Comparison of ENCODE assay signal across 18 cellular contexts in the genomic region with DNA sequence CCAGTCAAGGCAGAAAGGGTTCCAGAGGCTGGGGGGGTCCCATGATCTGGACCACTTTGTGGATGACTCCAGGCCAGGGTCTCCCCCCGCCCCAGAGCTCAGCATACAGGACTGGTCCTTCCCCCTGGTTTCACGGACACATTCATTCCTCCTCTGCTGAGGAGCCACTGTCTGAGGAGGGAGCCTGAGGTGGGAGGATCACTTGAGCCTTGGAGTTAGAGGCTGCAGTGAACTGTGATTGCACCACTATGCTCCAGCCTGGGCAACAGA. TPM values are rescaled to one million over a fixed set of nuclear protein-coding genes. Genes with fewer than 3 reads are reported as not detected.
DNase-seq lines count a peak whose midpoint lies in the region; ATAC-seq, FAIRE-seq and TF ChIP-seq lines count a peak whose summit lies in the region.
"Had no signal": no experiment of that assay in that cellular context is flagged by ENCODE, and none has a peak within 500 bp of the region (broad histone marks: within the 10 kb centered on the region; RNA-seq: fewer than 3 reads in every experiment).

No MANE protein-coding gene starts in this region.

- H3K36me3 ChIP-seq in left ventricle myocardium inferior = no peaks in the 10 kb centered on the region
- no peaks in the 10 kb centered on the region for H3K36me3 ChIP-seq in Panc1 (ENCODE audit: control insufficient read depth, insufficient read depth, low read length)
- H3K36me3 ChIP-seq in pancreas = no peaks in the 10 kb centered on the region
- H3K36me3 ChIP-seq: HAP-1 had no signal

- peak overlapping the region; percentile 82 for H3K27ac ChIP-seq in left ventricle myocardium inferior (replicated peaks)
- no peak overlapping the region for H3K27ac ChIP-seq in Panc1 (ENCODE audit: low read length)
- H3K27ac ChIP-seq in pancreas = peak overlapping the region; percentile 70 to 96 (median 86)

- CTCF ChIA-PET in Panc1 (lab: Charles Lee) = no interaction called here

- H3K27me3 ChIP-seq in left ventricle myocardium inferior (ENCODE audit: low read depth) (peaks cover 12% of the 10 kb centered on the region), Panc1 (ENCODE audit: control insufficient read depth, insufficient read depth, low read length) (peaks cover 2% of the 10 kb centered on the region), pancreas (no peaks in the 10 kb centered on the region)

- 82 to 85% methylated on average over 2 of the region's 2 CpGs for WGBS in pancreas, 2 donors

- H3K9me3 ChIP-seq in left ventricle myocardium inferior (replicated peaks) (peaks cover 12% of the 10 kb centered on the region), Panc1 (ENCODE audit: control insufficient read depth, insufficient read depth, low read depth, low read length) (no peaks in the 10 kb centered on the region; the same call in 1 of the 2 replicates), pancreas (no peaks in the 10 kb centered on the region)

- POLR2A ChIA-PET in Panc1 (lab: Charles Lee) = no interaction called here

- H3K4me1 ChIP-seq in left ventricle myocardium inferior = peaks cover 84% of the 10 kb centered on the region
- H3K4me1 ChIP-seq in Panc1 (ENCODE audit: control insufficient read depth, insufficient read depth, low read length) = no peaks in the 10 kb centered on the region
- peaks cover 57 to 72% (median 61%) of the 10 kb centered on the region in 3 donors for H3K4me1 ChIP-seq in pancreas
- H3K4me1 ChIP-seq: HAP-1 had no signal

- TF ChIP-seq CTCF in left ventricle myocardium inferior (IDR thresholded peaks at IDR 0.05; ENCODE audit: borderline replicate concordance) (no peak), Panc1 (IDR thresholded peaks at IDR 0.05) (no peak), pancreas (IDR thresholded peaks at IDR 0.05) (no peak)

- no peak overlapping the region for H3K4me3 ChIP-seq in left ventricle myocardium inferior
- H3K4me3 ChIP-seq in Panc1 (ENCODE audit: low read depth in 2 of 2, low read length in 2 of 2) = no peak overlapping the region
- H3K4me3 ChIP-seq in pancreas = no peak overlapping the region
- H3K4me3 ChIP-seq: HAP-1 had no signal

- in situ Hi-C loops in Panc1 (cut with HindIII; ENCODE audit: low pct_unique_long_range_greater_than_20kb, low sequenced_read_pairs) = no loop called here

- no peak for FAIRE-seq in pancreas (lab: Jason Lieb, UNC)
- FAIRE-seq: G401.6, GM12891, GM19239, H1 had no signal

- no TSS peak for BruUV-seq in Panc1 (replicated peaks; lab: Mats Ljungman, UMichigan)

- DNase-seq in left ventricle myocardium inferior (no peak), Right ventricle myocardium superior (no peak), Panc1 (ENCODE audit: low read depth, low spot score) (no peak), pancreas (no peak), NAMALWA (ENCODE audit: low spot score) (no peak)
- DNase-seq: 8988T; AML-193; C1 segment of cervical spinal cord; CD4-positive, alpha-beta T cell; DMS79 treated with DMSO at 0.1 percent for 48 hours; EL had no signal

- intact Hi-C loops in left ventricle myocardium inferior (cut with micrococcal nuclease) (no loop called here), Right ventricle myocardium superior (cut with DNase I) (no loop called here), Panc1 (cut with micrococcal nuclease; ENCODE audit: unreplicated experiment) (no loop called here), pancreas (cut with DNase I) (no loop called here)

- ATAC-seq in Right ventricle myocardium superior (ENCODE audit: poor library complexity) (no peak), Panc1 (0 out of 2 replicates have a peak, but pooled peaks have one; percentile 35), pancreas (no peak), GM19463 (IDR thresholded peaks at IDR 0.05; ENCODE audit: unreplicated experiment) (no peak), GM18502 (IDR thresholded peaks at IDR 0.05; ENCODE audit: poor library complexity, unreplicated experiment) (no peak)

RNA-seq across cellular contexts. Expression of a gene that starts 6.8 kb away (rescaled TPM):
- 92.1 TPM for total RNA-seq in left ventricle myocardium inferior
- 93.6 TPM for total RNA-seq in Right ventricle myocardium superior
- total RNA-seq in Panc1 (2021; ENCODE audit: unreplicated experiment) = 0.95 TPM
- polyA plus RNA-seq in Panc1 (2012; ENCODE audit: insufficient read length) = 0.75 TPM
- 10 to 100 TPM; 50.3 to 83.2 (median 62.1) TPM for total RNA-seq in pancreas
- polyA plus RNA-seq in pancreas = 10 to 100 TPM; 59.0 to 64.7 TPM

Comparison
In these comparisons a context has a peak if more than half of its experiments do, and no peak if none do; other contexts are left out.
1. RNA of a gene that starts 6.8 kb away (total RNA-seq): 93.6 TPM in Right ventricle myocardium superior (single experiment), 92.1 TPM in left ventricle myocardium inferior (single experiment) and 50.3 to 83.2 TPM in pancreas; 0.95 TPM in Panc1 (single experiment); every median in the first group is over 10 times any median in the second.